Comparison of ENCODE assay signal across 13 cellular contexts in genomic region chr4:109967798-109968520, GRCh38. TPM values are rescaled to one million over a fixed set of nuclear protein-coding genes. Genes with fewer than 3 reads are reported as not detected.
DNase-seq lines count a peak whose midpoint lies in the region; ATAC-seq, FAIRE-seq and TF ChIP-seq lines count a peak whose summit lies in the region.
"Had no signal": no experiment of that assay in that cellular context is flagged by ENCODE, and none has a peak within 500 bp of the region (broad histone marks: within the 10 kb centered on the region; RNA-seq: fewer than 3 reads in every experiment).

No MANE protein-coding gene starts in this region.

- no peak overlapping the region for H3K27ac Mint-ChIP-seq in nephron progenitor cell

- 2% methylated on average over 5 of the region's 5 CpGs for WGBS in GM12878 (ENCODE audit: insufficient coverage, insufficient replicate concordance, low lambda C conversion rate, missing lambda C conversion rate)
- 85 to 92% (median 87%) methylated on average over 5 of the region's 5 CpGs for WGBS in small intestine, 3 donors

- RAD21 ChIA-PET in GM12878 (lab: Charles Lee; ENCODE audit: unreplicated experiment), result no interaction called here

- no peaks in the 10 kb centered on the region for H3K79me2 ChIP-seq in GM12878 (ENCODE audit: control insufficient read depth, insufficient read depth, low read length)

- H3K4me3 ChIP-seq in GM12878 (no peak overlapping the region), small intestine (ENCODE audit: low read depth in 1 of 2, low read length in 2 of 2) (no peak overlapping the region)

- no peak overlapping the region for H3K9ac ChIP-seq in GM12878 (ENCODE audit: control insufficient read depth, insufficient read depth, low read length)

- no peak for TF ChIP-seq RAD21 in GM12878 (IDR thresholded peaks at IDR 0.05; ENCODE audit: insufficient read depth, low read depth, low read length)

- H3K27me3 Mint-ChIP-seq in nephron progenitor cell (ENCODE audit: low read depth, poor library complexity), result peaks cover 4% of the 10 kb centered on the region

- POLR2A ChIA-PET in GM12878 (lab: Charles Lee), result no interaction called here

- TF ChIP-seq POLR2A in GM12878 (IDR thresholded peaks at IDR 0.05; ENCODE audit: low read depth, low read length), result no peak

- no peak for DNase-seq in activated CD4-positive, CD25-positive, alpha-beta regulatory T cell (lab: John Stamatoyannopoulos, UW)
- DNase-seq in HS-5 (ENCODE audit: low read depth), result peak; percentile 25
- no peak for DNase-seq in GM12878 (ENCODE audit: low read depth, low spot score)
- DNase-seq in small intestine, result peak; percentile 30
- no peak for DNase-seq in nephron progenitor cell
- no peak for DNase-seq in NCI-H1417 treated with DMSO at 0.1 percent for 48 hours (lab: John Stamatoyannopoulos, UW)
- no peak for DNase-seq in NCI-H187 (lab: John Stamatoyannopoulos, UW)
- DNase-seq: activated naive CD4-positive, alpha-beta T cell treated with Interleukin-2 at 50 U/mL for 16 hours; NCI-H1930 had no signal

- H3K4me1 ChIP-seq in GM12878 (ENCODE audit: control insufficient read depth, insufficient read depth, low read length) (no peaks in the 10 kb centered on the region), small intestine (ENCODE audit: control insufficient read depth in 2 of 2, insufficient read depth in 1 of 2, low read depth in 1 of 2, low read length in 1 of 2) (no peaks in the 10 kb centered on the region)

- FAIRE-seq in GM12878 (lab: Jason Lieb, UNC) (no peak), small intestine (lab: Jason Lieb, UNC) (no peak)
- FAIRE-seq: frontal cortex, GM12891 had no signal

- H3K36me3 Mint-ChIP-seq in nephron progenitor cell (ENCODE audit: low read depth), result no peaks in the 10 kb centered on the region

- intact Hi-C loops in GM12878 (cut with micrococcal nuclease; ENCODE audit: unreplicated experiment), result no loop called here

- no peaks in the 10 kb centered on the region for H3K9me3 Mint-ChIP-seq in nephron progenitor cell

- no peak overlapping the region for H2AFZ ChIP-seq in GM12878 (ENCODE audit: control insufficient read depth, low read depth, low read length)

- TF ChIP-seq CTCF in GM12878 (IDR thresholded peaks at IDR 0.05 in 2 of 3, conservative IDR thresholded peaks at IDR 0.05 in 1 of 3; ENCODE audit: control insufficient read depth in 2 of 3, extremely low read depth in 1 of 3, insufficient read depth in 1 of 3, low read depth in 3 of 3, low read length in 3 of 3) (no peak), nephron progenitor cell (IDR thresholded peaks at IDR 0.05) (no peak)

- H3K27ac ChIP-seq in GM12878 (ENCODE audit: control insufficient read depth, insufficient read depth) (no peak overlapping the region), small intestine (ENCODE audit: low read depth in 1 of 2, low read length in 1 of 2) (no peak overlapping the region)

- SMC1A ChIA-PET in GM12878 (lab: Charles Lee; ENCODE audit: uncharacterized antibody, unreplicated experiment), result no interaction called here

- H4K20me1 ChIP-seq in GM12878 (ENCODE audit: control insufficient read depth, insufficient read depth), result no peaks in the 10 kb centered on the region

- BruUV-seq in GM12878 (replicated peaks; lab: Mats Ljungman, UMichigan), result no TSS peak

- no peak for TF ChIP-seq EP300 in GM12878 (IDR thresholded peaks at IDR 0.05; ENCODE audit: borderline replicate concordance in 1 of 2, control insufficient read depth in 1 of 2, low read depth in 2 of 2, low read length in 2 of 2)

- H3K27me3 ChIP-seq in GM12878 (replicated peaks in 1 of 2; ENCODE audit: control insufficient read depth in 2 of 2, insufficient read depth in 2 of 2, low read length in 1 of 2) (peaks cover 0 to 3% of the 10 kb centered on the region in 2 experiments; a peak in 2 of 4 replicates), small intestine (ENCODE audit: control insufficient read depth in 2 of 2, insufficient read depth in 2 of 2, low read length in 2 of 2) (no peaks in the 10 kb centered on the region)

- ATAC-seq in activated CD4-positive, CD25-positive, alpha-beta regulatory T cell treated with anti-CD3 and anti-CD28 coated beads, Interleukin-2, amount 50 U/mL, for 24 hours, result peak; percentile 63 to 81
- ATAC-seq in GM12878, result peak; percentile 74

- no peak overlapping the region for H3K4me3 Mint-ChIP-seq in nephron progenitor cell

- in situ Hi-C loops in GM12878 (cut with MboI), result no loop called here

- CTCF ChIA-PET in GM12878 (lab: Yijun Ruan, JAX), result no interaction called here

- H3K9me3 ChIP-seq in GM12878 (replicated peaks; ENCODE audit: control insufficient read depth, insufficient read depth, low read length) (no peaks in the 10 kb centered on the region), small intestine (ENCODE audit: control insufficient read depth, low read depth) (no peaks in the 10 kb centered on the region)

- no peaks in the 10 kb centered on the region for H3K36me3 ChIP-seq in GM12878 (ENCODE audit: control insufficient read depth in 2 of 2, insufficient read depth in 2 of 2, low read length in 1 of 2)
- no peaks in the 10 kb centered on the region for H3K36me3 ChIP-seq in small intestine (ENCODE audit: control insufficient read depth in 2 of 2, insufficient read depth in 2 of 2, low read length in 2 of 2)

- no peaks in the 10 kb centered on the region for H3K4me1 Mint-ChIP-seq in nephron progenitor cell

- H3K4me2 ChIP-seq in GM12878 (ENCODE audit: control insufficient read depth, insufficient read depth), result no peak overlapping the region

TF ChIP-seq in GM12878, 131 proteins besides CTCF, POLR2A, EP300 and RAD21 (continues in another document):
- no peak for TF ChIP-seq SRF (IDR thresholded peaks at IDR 0.05; ENCODE audit: low read depth in 2 of 2, low read length in 2 of 2)
- TF ChIP-seq TAF1 (IDR thresholded peaks at IDR 0.05; ENCODE audit: borderline replicate concordance, low read depth, low read length), result no peak
- TF ChIP-seq FOXM1 (IDR thresholded peaks at IDR 0.05; ENCODE audit: low read depth, low read length), result no peak
- TF ChIP-seq RAD51 (IDR thresholded peaks at IDR 0.05), result no peak
- TF ChIP-seq YBX1 (IDR thresholded peaks at IDR 0.05), result no peak
- TF ChIP-seq HDAC6 (IDR thresholded peaks at IDR 0.05; ENCODE audit: unreplicated experiment), result no peak
- TF ChIP-seq USF2 (IDR thresholded peaks at IDR 0.05; ENCODE audit: borderline replicate concordance, low read depth, low read length), result no peak
- TF ChIP-seq ZNF384 (IDR thresholded peaks at IDR 0.05; ENCODE audit: borderline replicate concordance, low read depth, low read length), result no peak
- TF ChIP-seq ZBTB33 (IDR thresholded peaks at IDR 0.05), result no peak
- no peak for TF ChIP-seq POLR2AphosphoS5 (IDR thresholded peaks at IDR 0.05; ENCODE audit: low read length)

RNA-seq across cellular contexts. Expression of gene EGF, which starts 55.3 kb away (rescaled TPM):
- not detected in 2 replicates for total RNA-seq in GM12878 (2013; cell fraction: nucleolus; rRNA removed)
- 0.11 and 0.90 TPM in 2 replicates for total RNA-seq in GM12878 (2014; rRNA removed)
- total RNA-seq in GM12878 (2014; rRNA removed; fragmentation: Illumina TruSeq; extraction: Trizol), result 0.13 and 0.55 TPM in 2 replicates
- total RNA-seq in GM12878 (2021), result 0.05 and 0.23 TPM in 2 replicates
- not detected for polyA plus RNA-seq in GM12878 (2011; ENCODE audit: low read depth)
- not detected in 2 replicates for polyA plus RNA-seq in GM12878 (2011; rRNA removed)
- polyA plus RNA-seq in GM12878 (2011; cell fraction: cytosol; rRNA removed), result not detected in 2 replicates
- not detected in 2 replicates for polyA plus RNA-seq in GM12878 (2011; cell fraction: nucleus; rRNA removed)
- 0.04 and 0.08 TPM in 2 replicates for polyA plus RNA-seq in GM12878 (2012)
- 0.15 TPM in 1 of 2 replicates, not detected in the other for polyA plus RNA-seq in GM12878 (2014; fragmentation: Illumina TruSeq; extraction: Trizol)
- polyA plus RNA-seq in GM12878 (2014; fragmentation: Nextera tagmentation; extraction: Ambion mirVana), result under 1 TPM in 1 of 2 experiments, not detected in 1; 0.02 TPM
- polyA plus RNA-seq in GM12878 (2014; rRNA removed), result 0.23 TPM in 1 of 2 replicates, not detected in the other
- under 1 TPM in 1 of 2 experiments, not detected in 1; 0.28 TPM for polyA plus RNA-seq in GM12878 (2016; fragmentation: Nextera tagmentation; extraction: Ambion mirVana)
- polyA minus RNA-seq in GM12878 (2011; rRNA and poly(A)+ RNA removed), result not detected in 2 replicates
- not detected in 2 replicates for polyA minus RNA-seq in GM12878 (2011; cell fraction: cytosol; rRNA and poly(A)+ RNA removed)
- not detected in 2 replicates for polyA minus RNA-seq in GM12878 (2011; cell fraction: nucleus; rRNA and poly(A)+ RNA removed)
- polyA plus RNA-seq in small intestine, result under 1 TPM in 1 of 3 donors, not detected in 2; 0.48 TPM
- polyA plus RNA-seq: neural cell had no signal

Comparison
In these comparisons a context has a peak if more than half of its experiments do, and no peak if none do; other contexts are left out.
1. DNase-seq: peak in HS-5 (single experiment) and small intestine (single experiment); none in activated CD4-positive, CD25-positive, alpha-beta regulatory T cell (0 of 4), GM12878 (single experiment), nephron progenitor cell (single experiment), NCI-H1417 treated with DMSO at 0.1 percent for 48 hours (single experiment) and NCI-H187 (0 of 2).